1 cellular context compared by ENCODE assay signal in the genomic region with DNA sequence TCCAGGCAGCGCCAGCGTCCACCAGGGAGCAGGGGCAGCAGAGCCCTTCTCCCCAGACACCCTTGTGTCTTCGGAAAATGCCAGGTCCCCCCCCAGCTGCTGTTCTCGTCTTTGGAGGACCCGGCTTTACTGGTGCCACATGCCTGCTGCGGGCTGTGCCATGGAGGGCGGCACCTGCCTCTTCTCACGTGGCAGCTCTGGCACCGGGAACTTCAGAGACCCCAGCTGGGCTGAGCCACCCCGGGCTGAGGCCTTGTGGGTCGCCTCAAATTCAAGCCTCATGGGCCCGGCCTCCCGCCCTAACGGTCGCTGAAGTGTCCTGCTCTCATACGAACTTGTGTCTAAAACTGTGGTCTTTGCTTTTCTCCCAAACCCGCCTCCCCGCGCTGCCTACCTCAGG.
TF ChIP-seq lines count a peak whose summit lies in the region.

No MANE protein-coding gene starts in this region.

TF ChIP-seq in H1, 55 proteins besides CTCF, POLR2A, EP300 and RAD21:
- TF ChIP-seq E2F6 (IDR thresholded peaks at IDR 0.05): peak; percentile 79
- TF ChIP-seq, protein P1, sequence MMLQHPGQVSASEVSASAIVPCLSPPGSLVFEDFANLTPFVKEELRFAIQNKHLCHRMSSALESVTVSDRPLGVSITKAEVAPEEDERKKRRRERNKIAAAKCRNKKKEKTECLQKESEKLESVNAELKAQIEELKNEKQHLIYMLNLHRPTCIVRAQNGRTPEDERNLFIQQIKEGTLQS (IDR thresholded peaks at IDR 0.05; ENCODE audit: insufficient read depth, low read depth, low read length): no peak
- no peak for TF ChIP-seq EZH2 (IDR thresholded peaks at IDR 0.05; ENCODE audit: low read depth, low read length, severe bottlenecking)
- no peak for TF ChIP-seq RXRA (IDR thresholded peaks at IDR 0.05; ENCODE audit: insufficient read depth, low read depth, low read length)
- no peak for TF ChIP-seq CEBPB (IDR thresholded peaks at IDR 0.05; ENCODE audit: low read depth, low read length)
- TF ChIP-seq CHD1 (IDR thresholded peaks at IDR 0.05; ENCODE audit: low read depth, low read length): no peak
- TF ChIP-seq, protein P2, sequence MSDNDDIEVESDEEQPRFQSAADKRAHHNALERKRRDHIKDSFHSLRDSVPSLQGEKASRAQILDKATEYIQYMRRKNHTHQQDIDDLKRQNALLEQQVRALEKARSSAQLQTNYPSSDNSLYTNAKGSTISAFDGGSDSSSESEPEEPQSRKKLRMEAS (IDR thresholded peaks at IDR 0.05): no peak
- TF ChIP-seq SP4 (IDR thresholded peaks at IDR 0.05; ENCODE audit: low read length): no peak
TF ChIP-seq in H1: peak in this region for 1.
